10 cellular contexts compared by ENCODE assay signal in genomic region chr3:45644063-45644462, GRCh38. TPM values are rescaled to one million over a fixed set of nuclear protein-coding genes. Genes with fewer than 3 reads are reported as not detected.
DNase-seq lines count a peak whose midpoint lies in the region; ATAC-seq and TF ChIP-seq lines count a peak whose summit lies in the region.
"Had no signal": no experiment of that assay in that cellular context is flagged by ENCODE, and none has a peak within 500 bp of the region (broad histone marks: within the 10 kb centered on the region; RNA-seq: fewer than 3 reads in every experiment).

No MANE protein-coding gene starts in this region.

- peak overlapping the region; percentile 35 for H3K4me3 ChIP-seq in ACC112 (ENCODE audit: low read depth, low read length)
- no peak overlapping the region for H3K4me3 ChIP-seq in Karpas-422 (ENCODE audit: low read length)
- no peak overlapping the region for H3K4me3 ChIP-seq in choroid plexus epithelial cell (ENCODE audit: low read depth, low read length)

- no peak overlapping the region for H3K4me2 ChIP-seq in Karpas-422 (ENCODE audit: low read depth, low read length, poor library complexity, severe bottlenecking)

- H3K36me3 ChIP-seq in ACC112 (ENCODE audit: insufficient read depth, low read length) (peaks cover 12% of the 10 kb centered on the region; the same call in 1 of the 2 replicates), Karpas-422 (ENCODE audit: insufficient read depth, low read length) (no peaks in the 10 kb centered on the region)

- H3K9me2 ChIP-seq in Karpas-422 (replicated peaks; ENCODE audit: insufficient read depth, low read length): no peaks in the 10 kb centered on the region

- 0 out of 2 replicates have a peak, but pooled peaks cover 5% of the 10 kb centered on the region for H4K20me1 ChIP-seq in Karpas-422 (ENCODE audit: insufficient read depth, low read depth, low read length)

- DNase-seq in Karpas-422 (peak; percentile 29), choroid plexus epithelial cell (ENCODE audit: low read depth) (peak; percentile 87), lung microvascular endothelial cell (ENCODE audit: low read depth in 2 of 2) (peak; percentile 49 to 71), NCI-H446 treated with DMSO at 0.1 percent for 48 hours (lab: John Stamatoyannopoulos, UW) (no peak)
- DNase-seq in stimulated activated CD4-positive, alpha-beta T cell treated with anti-CD3 and anti-CD28 coated beads, Interleukin-1b, Interleukin-23, amount 100 ng/mL, for 48 hours: no peak
- DNase-seq: C1 segment of cervical spinal cord, WERI-Rb-1 had no signal

- no peak overlapping the region for H3K9ac ChIP-seq in Karpas-422 (ENCODE audit: low read length)

- no peak overlapping the region for H2AFZ ChIP-seq in ACC112 (ENCODE audit: low read length, unreplicated experiment)
- H2AFZ ChIP-seq in Karpas-422 (ENCODE audit: low read length): no peak overlapping the region

- H3K79me2 ChIP-seq in ACC112 (ENCODE audit: control insufficient read depth, insufficient read depth, low read length, unreplicated experiment) (peaks cover 59% of the 10 kb centered on the region), Karpas-422 (ENCODE audit: low read length) (no peaks in the 10 kb centered on the region)

- H3K9me3 ChIP-seq in Karpas-422 (ENCODE audit: low read length): no peaks in the 10 kb centered on the region

- no peak for ATAC-seq in HG03432 (IDR thresholded peaks at IDR 0.05; ENCODE audit: unreplicated experiment)
- no peak for ATAC-seq in HG02840 (IDR thresholded peaks at IDR 0.05; ENCODE audit: low FRiP score, unreplicated experiment)

- H3K4me1 ChIP-seq in ACC112 (ENCODE audit: control insufficient read depth, insufficient read depth, low read length, unreplicated experiment) (peaks cover 74% of the 10 kb centered on the region), Karpas-422 (ENCODE audit: low read length) (no peaks in the 10 kb centered on the region)

- H3K27ac ChIP-seq in ACC112 (ENCODE audit: low read depth, low read length) (peak overlapping the region; percentile 98), Karpas-422 (ENCODE audit: low read length) (no peak overlapping the region)
- H3K27ac ChIP-seq: WERI-Rb-1 had no signal

- TF ChIP-seq CTCF in choroid plexus epithelial cell (conservative IDR thresholded peaks at IDR 0.05; ENCODE audit: low read depth, low read length): no peak

- no peaks in the 10 kb centered on the region for H3K27me3 ChIP-seq in ACC112 (ENCODE audit: insufficient read depth, low read length)
- H3K27me3 ChIP-seq in Karpas-422 (ENCODE audit: low read length): no peaks in the 10 kb centered on the region

RNA-seq across cellular contexts. Expression of gene SACM1L, which starts 45.1 kb away (rescaled TPM):
- total RNA-seq in Karpas-422 (2014; rRNA removed; shearing (Covaris generic); ENCODE audit: low replicate concordance): 41.9 and 61.8 TPM in 2 replicates
- 18.1 and 35.7 TPM in 2 replicates for total RNA-seq in lung microvascular endothelial cell

RNA-seq across cellular contexts. Expression of gene LIMD1, which starts 49.5 kb away (rescaled TPM):
- total RNA-seq in Karpas-422 (2014; rRNA removed; shearing (Covaris generic); ENCODE audit: low replicate concordance): 3.5 and 5.7 TPM in 2 replicates
- 12.0 and 15.1 TPM in 2 replicates for total RNA-seq in lung microvascular endothelial cell

Comparison
In these comparisons a context has a peak if more than half of its experiments do, and no peak if none do; other contexts are left out.
1. DNase-seq: peak in Karpas-422 (single experiment), choroid plexus epithelial cell (single experiment) and lung microvascular endothelial cell (2 of 2); none in stimulated activated CD4-positive, alpha-beta T cell treated with anti-CD3 and anti-CD28 coated beads, Interleukin-1b, Interleukin-23, amount 100 ng/mL, for 48 hours (single experiment) and NCI-H446 treated with DMSO at 0.1 percent for 48 hours (single experiment).